16 cellular contexts compared by ENCODE assay signal in the genomic region with DNA sequence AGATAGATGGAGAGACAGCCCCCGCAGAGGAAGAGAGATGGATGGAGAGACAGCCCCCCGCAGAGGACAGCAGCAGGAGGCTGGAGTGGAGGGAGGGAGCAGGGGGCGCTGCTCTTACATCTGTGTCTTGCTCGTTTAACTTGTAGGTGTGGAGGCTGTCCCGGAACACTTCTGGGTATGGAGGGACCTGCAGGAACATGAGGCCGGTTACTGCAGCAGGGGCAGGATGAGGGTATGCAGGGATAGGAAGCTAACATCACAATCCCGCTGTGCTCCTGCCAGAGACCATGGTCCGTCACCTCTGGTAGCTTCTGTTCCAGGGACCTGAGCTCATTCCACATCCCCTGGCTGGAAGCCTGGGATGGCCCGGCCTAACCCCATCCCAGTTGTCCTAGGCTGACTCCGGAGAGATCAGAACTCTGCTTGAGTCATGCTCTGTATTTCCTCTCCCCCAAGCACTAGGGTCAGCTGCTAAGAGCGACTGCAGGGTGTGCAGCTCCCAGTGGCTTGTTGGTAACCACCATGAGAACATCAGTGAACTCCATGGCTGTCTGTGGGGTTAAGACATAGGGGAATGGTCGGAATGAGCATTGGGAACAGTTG. TPM values are rescaled to one million over a fixed set of nuclear protein-coding genes. Genes with fewer than 3 reads are reported as not detected.
"Had no signal": no experiment of that assay in that cellular context is flagged by ENCODE, and none has a peak within 500 bp of the region (broad histone marks: within the 10 kb centered on the region; RNA-seq: fewer than 3 reads in every experiment).

No MANE protein-coding gene starts in this region.

- H3K9me3 Mint-ChIP-seq: naive thymus-derived CD4-positive, alpha-beta T cell; stimulated activated naive CD8-positive, alpha-beta T cell treated with anti-CD3 and anti-CD28 coated beads, Interleukin-15, Interleukin-2, amounts not matched to agents 100 ng/mL and 50 ng/mL, for 24 hours had no signal

- H3K4me3 Mint-ChIP-seq: activated naive CD8-positive, alpha-beta T cell; naive thymus-derived CD4-positive, alpha-beta T cell; stimulated activated naive CD8-positive, alpha-beta T cell treated with anti-CD3 and anti-CD28 coated beads, Interleukin-15, Interleukin-2, amounts not matched to agents 100 ng/mL and 50 ng/mL, for 24 hours had no signal

- H3K27me3 ChIP-seq: dorsolateral prefrontal cortex had no signal

- H3K4me2 ChIP-seq: SK-N-SH had no signal

- H3K27ac ChIP-seq: thoracic aorta had no signal

- H3K27ac Mint-ChIP-seq: activated naive CD8-positive, alpha-beta T cell; naive thymus-derived CD4-positive, alpha-beta T cell; stimulated activated naive CD8-positive, alpha-beta T cell treated with anti-CD3 and anti-CD28 coated beads, Interleukin-15, Interleukin-2, amounts not matched to agents 100 ng/mL and 50 ng/mL, for 24 hours had no signal

- H3K9ac ChIP-seq: SK-N-SH had no signal

- H3K27me3 Mint-ChIP-seq: activated naive CD8-positive, alpha-beta T cell; stimulated activated naive CD8-positive, alpha-beta T cell treated with anti-CD3 and anti-CD28 coated beads, Interleukin-15, Interleukin-2, amounts not matched to agents 100 ng/mL and 50 ng/mL, for 24 hours had no signal

- H3K9me3 ChIP-seq: SK-N-SH, thoracic aorta had no signal

- H3K4me3 ChIP-seq: dorsolateral prefrontal cortex, lung, thoracic aorta had no signal

- ATAC-seq: naive thymus-derived CD4-positive, alpha-beta T cell had no signal

- H3K36me3 Mint-ChIP-seq: activated naive CD8-positive, alpha-beta T cell; naive thymus-derived CD4-positive, alpha-beta T cell had no signal

- H3K36me3 ChIP-seq: thoracic aorta had no signal

- DNase-seq: activated gamma-delta T cell; activated T-cell treated with anti-CD3 and anti-CD28 coated beads, Interleukin-2, amount 50 U/mL, for 1 hour; kidney; midbrain; naive thymus-derived CD4-positive, alpha-beta T cell; SK-N-SH; stimulated activated CD4-positive, alpha-beta T cell treated with anti-CD3 and anti-CD28 coated beads, Interleukin-2, amount 100 ng/mL, for 48 hours had no signal

RNA-seq across cellular contexts. Expression of gene GOLT1A, which starts 36.7 kb away (rescaled TPM):
- total RNA-seq: fibroblast of villous mesenchyme; naive thymus-derived CD4-positive, alpha-beta T cell; T-helper 1 cell treated with Interleukin-12 subunit alpha and Interleukin-12 subunit beta and Interleukin-4 antibody, amounts not matched to agents 30 ng/mL and 1 ng/mL, for 36 hours; thoracic aorta had no signal
- polyA plus RNA-seq: SK-N-SH had no signal

RNA-seq across cellular contexts. Expression of gene KISS1, which starts 54.2 kb away (rescaled TPM):
- total RNA-seq: cerebellum; lung; T-helper 1 cell treated with Interleukin-12 subunit alpha and Interleukin-12 subunit beta and Interleukin-4 antibody, amounts not matched to agents 30 ng/mL and 1 ng/mL, for 36 hours; thoracic aorta had no signal
- polyA plus RNA-seq: esophagus; naive thymus-derived CD4-positive, alpha-beta T cell had no signal
